ENCODE assay signal across 1 cellular context in the genomic region with DNA sequence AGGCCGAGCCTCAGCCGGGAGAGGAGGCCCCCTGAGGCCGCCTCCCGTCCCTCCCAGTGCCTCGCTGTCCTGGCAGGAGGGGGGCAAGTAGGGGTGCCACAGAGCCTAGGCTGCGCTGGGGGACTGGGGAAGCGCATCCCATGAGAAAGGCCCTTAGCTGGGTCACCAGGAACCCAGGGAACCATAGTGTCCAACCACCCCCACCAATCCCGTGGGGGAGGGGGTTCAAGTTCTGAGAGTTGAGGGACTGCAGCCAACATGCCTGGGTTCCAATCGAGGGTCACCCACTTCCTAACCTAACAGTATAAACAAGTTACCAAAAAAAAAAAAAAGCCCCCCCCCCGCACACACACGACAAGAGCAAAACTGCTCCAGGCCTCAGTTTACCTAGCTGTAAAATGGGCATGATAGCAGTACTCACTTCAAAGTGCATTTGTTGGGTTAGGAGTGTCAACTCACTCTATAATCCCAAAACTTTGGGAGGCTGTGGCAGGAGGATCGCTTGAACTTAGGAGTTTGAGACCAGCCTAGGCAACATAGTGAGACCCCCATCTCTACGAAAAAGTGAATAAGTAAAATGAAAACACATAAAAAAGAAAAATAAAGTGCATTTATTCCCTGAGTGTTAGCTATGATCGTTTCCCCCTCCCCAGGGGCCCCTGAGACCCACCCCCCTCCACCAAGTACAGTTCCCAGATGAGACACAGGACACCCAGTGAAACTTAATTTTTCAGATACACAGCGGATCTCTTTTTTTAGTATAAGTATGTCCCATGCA.
TF ChIP-seq lines count a peak whose summit lies in the region.

No MANE protein-coding gene starts in this region.

TF ChIP-seq in GM12878, 131 proteins besides CTCF, POLR2A, EP300 and RAD21:
- TF ChIP-seq TAF1 (IDR thresholded peaks at IDR 0.05; ENCODE audit: borderline replicate concordance, low read depth, low read length) (no peak), RAD51 (IDR thresholded peaks at IDR 0.05) (no peak), BRCA1 (IDR thresholded peaks at IDR 0.05; ENCODE audit: low read depth, low read length) (no peak), KAT2A (conservative IDR thresholded peaks at IDR 0.05; ENCODE audit: control insufficient read depth, low read depth, low read length) (no peak), PKNOX1 (IDR thresholded peaks at IDR 0.05) (no peak), BHLHE40 (IDR thresholded peaks at IDR 0.05; ENCODE audit: borderline replicate concordance in 1 of 2, low read depth in 2 of 2, low read length in 1 of 2) (no peak), KDM1A (IDR thresholded peaks at IDR 0.05; ENCODE audit: borderline replicate concordance) (no peak), ZBTB33 (IDR thresholded peaks at IDR 0.05) (no peak), ASH2L (IDR thresholded peaks at IDR 0.05; ENCODE audit: borderline replicate concordance, low read depth) (no peak), LARP7 (IDR thresholded peaks at IDR 0.05) (no peak), RELB (IDR thresholded peaks at IDR 0.05; ENCODE audit: low read depth) (no peak; the same call in 1 of the 2 replicates), TCF3 (IDR thresholded peaks at IDR 0.05; ENCODE audit: borderline replicate concordance, insufficient read depth, low read depth, low read length) (no peak), DPF2 (IDR thresholded peaks at IDR 0.05) (0 out of 2 replicates have a peak, but pooled peaks have one; percentile 6), SMC3 (IDR thresholded peaks at IDR 0.05; ENCODE audit: borderline replicate concordance, low read length) (no peak), EED (IDR thresholded peaks at IDR 0.05; ENCODE audit: low read depth) (peak; percentile 47; the same call in 1 of the 2 replicates), POLR2AphosphoS5 (IDR thresholded peaks at IDR 0.05; ENCODE audit: low read length) (no peak), ZNF207 (IDR thresholded peaks at IDR 0.05; ENCODE audit: borderline replicate concordance) (peak; percentile 44; the same call in 1 of the 2 replicates), POLR2AphosphoS2 (IDR thresholded peaks at IDR 0.05; ENCODE audit: low read depth, low read length) (no peak), MLLT1 (IDR thresholded peaks at IDR 0.05) (peak; percentile 51; the same call in 1 of the 2 replicates), YBX1 (IDR thresholded peaks at IDR 0.05) (no peak), SMAD1 (IDR thresholded peaks at IDR 0.05; ENCODE audit: low read depth, partially characterized antibody) (no peak), HDGF (IDR thresholded peaks at IDR 0.05) (no peak), BACH1 (IDR thresholded peaks at IDR 0.05; ENCODE audit: borderline replicate concordance) (no peak; the same call in 1 of the 2 replicates), REST (IDR thresholded peaks at IDR 0.05; ENCODE audit: low read depth, low read length) (peak; percentile 3; the same call in 1 of the 2 replicates), STAT3 (IDR thresholded peaks at IDR 0.05; ENCODE audit: low read depth, low read length) (no peak), RUNX3 (IDR thresholded peaks at IDR 0.05; ENCODE audit: low read length) (no peak)
- TF ChIP-seq, protein P1, sequence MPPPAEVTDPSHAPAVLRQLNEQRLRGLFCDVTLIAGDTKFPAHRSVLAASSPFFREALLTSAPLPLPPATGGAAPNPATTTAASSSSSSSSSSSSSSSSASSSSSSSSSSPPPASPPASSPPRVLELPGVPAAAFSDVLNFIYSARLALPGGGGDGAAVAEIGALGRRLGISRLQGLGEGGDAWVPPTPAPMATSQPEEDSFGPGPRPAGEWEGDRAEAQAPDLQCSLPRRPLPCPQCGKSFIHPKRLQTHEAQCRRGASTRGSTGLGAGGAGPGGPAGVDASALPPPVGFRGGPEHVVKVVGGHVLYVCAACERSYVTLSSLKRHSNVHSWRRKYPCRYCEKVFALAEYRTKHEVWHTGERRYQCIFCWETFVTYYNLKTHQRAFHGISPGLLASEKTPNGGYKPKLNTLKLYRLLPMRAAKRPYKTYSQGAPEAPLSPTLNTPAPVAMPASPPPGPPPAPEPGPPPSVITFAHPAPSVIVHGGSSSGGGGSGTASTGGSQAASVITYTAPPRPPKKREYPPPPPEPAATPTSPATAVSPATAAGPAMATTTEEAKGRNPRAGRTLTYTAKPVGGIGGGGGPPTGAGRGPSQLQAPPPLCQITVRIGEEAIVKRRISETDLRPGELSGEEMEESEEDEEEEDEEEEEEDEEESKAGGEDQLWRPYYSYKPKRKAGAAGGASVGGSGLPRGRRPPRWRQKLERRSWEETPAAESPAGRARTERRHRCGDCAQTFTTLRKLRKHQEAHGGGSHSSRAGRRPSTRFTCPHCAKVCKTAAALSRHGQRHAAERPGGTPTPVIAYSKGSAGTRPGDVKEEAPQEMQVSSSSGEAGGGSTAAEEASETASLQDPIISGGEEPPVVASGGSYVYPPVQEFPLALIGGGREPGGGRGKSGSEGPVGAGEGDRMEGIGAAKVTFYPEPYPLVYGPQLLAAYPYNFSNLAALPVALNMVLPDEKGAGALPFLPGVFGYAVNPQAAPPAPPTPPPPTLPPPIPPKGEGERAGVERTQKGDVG (CRISPR knock-in tag; IDR thresholded peaks at IDR 0.05), result no peak
- TF ChIP-seq, protein P2, sequence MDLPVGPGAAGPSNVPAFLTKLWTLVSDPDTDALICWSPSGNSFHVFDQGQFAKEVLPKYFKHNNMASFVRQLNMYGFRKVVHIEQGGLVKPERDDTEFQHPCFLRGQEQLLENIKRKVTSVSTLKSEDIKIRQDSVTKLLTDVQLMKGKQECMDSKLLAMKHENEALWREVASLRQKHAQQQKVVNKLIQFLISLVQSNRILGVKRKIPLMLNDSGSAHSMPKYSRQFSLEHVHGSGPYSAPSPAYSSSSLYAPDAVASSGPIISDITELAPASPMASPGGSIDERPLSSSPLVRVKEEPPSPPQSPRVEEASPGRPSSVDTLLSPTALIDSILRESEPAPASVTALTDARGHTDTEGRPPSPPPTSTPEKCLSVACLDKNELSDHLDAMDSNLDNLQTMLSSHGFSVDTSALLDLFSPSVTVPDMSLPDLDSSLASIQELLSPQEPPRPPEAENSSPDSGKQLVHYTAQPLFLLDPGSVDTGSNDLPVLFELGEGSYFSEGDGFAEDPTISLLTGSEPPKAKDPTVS (IDR thresholded peaks at IDR 0.05; ENCODE audit: low read depth, low read length), result no peak
- TF ChIP-seq, protein P3, sequence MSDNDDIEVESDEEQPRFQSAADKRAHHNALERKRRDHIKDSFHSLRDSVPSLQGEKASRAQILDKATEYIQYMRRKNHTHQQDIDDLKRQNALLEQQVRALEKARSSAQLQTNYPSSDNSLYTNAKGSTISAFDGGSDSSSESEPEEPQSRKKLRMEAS (IDR thresholded peaks at IDR 0.05; ENCODE audit: low read depth, low read length), result 0 out of 2 replicates have a peak, but pooled peaks have one; percentile 11
- TF ChIP-seq, protein P4, sequence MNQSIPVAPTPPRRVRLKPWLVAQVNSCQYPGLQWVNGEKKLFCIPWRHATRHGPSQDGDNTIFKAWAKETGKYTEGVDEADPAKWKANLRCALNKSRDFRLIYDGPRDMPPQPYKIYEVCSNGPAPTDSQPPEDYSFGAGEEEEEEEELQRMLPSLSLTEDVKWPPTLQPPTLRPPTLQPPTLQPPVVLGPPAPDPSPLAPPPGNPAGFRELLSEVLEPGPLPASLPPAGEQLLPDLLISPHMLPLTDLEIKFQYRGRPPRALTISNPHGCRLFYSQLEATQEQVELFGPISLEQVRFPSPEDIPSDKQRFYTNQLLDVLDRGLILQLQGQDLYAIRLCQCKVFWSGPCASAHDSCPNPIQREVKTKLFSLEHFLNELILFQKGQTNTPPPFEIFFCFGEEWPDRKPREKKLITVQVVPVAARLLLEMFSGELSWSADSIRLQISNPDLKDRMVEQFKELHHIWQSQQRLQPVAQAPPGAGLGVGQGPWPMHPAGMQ (IDR thresholded peaks at IDR 0.05; ENCODE audit: borderline replicate concordance), result no peak
TF ChIP-seq in GM12878: peak in this region for 6.
